In genomic region chr1:38859561-38860463, GRCh38 we compare ENCODE assay signal across 8 cellular contexts. TPM values are rescaled to one million over a fixed set of nuclear protein-coding genes. Genes with fewer than 3 reads are reported as not detected.
A peak's percentile ranks its signal among the peaks of the same experiment; 100 is the strongest.
DNase-seq lines count a peak whose midpoint lies in the region; ATAC-seq, FAIRE-seq and TF ChIP-seq lines count a peak whose summit lies in the region.

RRAGC (minus strand) TSS chr1:38859772; CDS start chr1:38859646, 126 bp downstream.

- H3K27me3 ChIP-seq in adipocyte (replicated peaks; ENCODE audit: control insufficient read depth, insufficient read depth, low read length) (no peaks in the 10 kb centered on the region), cardiac muscle cell (no peaks in the 10 kb centered on the region), parathyroid adenoma (ENCODE audit: control insufficient read depth, insufficient read depth, low read length) (no peaks in the 10 kb centered on the region), tibial artery (no peaks in the 10 kb centered on the region)

- peak within 1 kb of the TSS; percentile 92 for H2AFZ ChIP-seq in parathyroid adenoma

- H3K4me1 ChIP-seq in adipocyte (ENCODE audit: control insufficient read depth, insufficient read depth, low read length) (peaks cover 64% of the 10 kb centered on the region), cardiac muscle cell (ENCODE audit: low read depth) (peaks cover 10% of the 10 kb centered on the region), parathyroid adenoma (no peaks in the 10 kb centered on the region), tibial artery (peaks cover 0 to 73% (median 28%) of the 10 kb centered on the region in 4 donors)

- peak; percentile 91 for FAIRE-seq in GM12892 (lab: Jason Lieb, UNC)

- H3K36me3 ChIP-seq in adipocyte (ENCODE audit: control insufficient read depth, insufficient read depth, low read length, severe bottlenecking) (peaks cover 18% of the 10 kb centered on the region), cardiac muscle cell (peaks cover 18% of the 10 kb centered on the region), parathyroid adenoma (ENCODE audit: control insufficient read depth, insufficient read depth, low read length) (no peaks in the 10 kb centered on the region), tibial artery (peaks cover 20 to 28% (median 26%) of the 10 kb centered on the region in 3 donors)

- peak within 1 kb of the TSS; percentile 82 for H3K4me2 ChIP-seq in parathyroid adenoma (ENCODE audit: low read length)

- TF ChIP-seq CTCF in cardiac muscle cell (IDR thresholded peaks at IDR 0.05; ENCODE audit: low read depth, low read length), result no peak
- TF ChIP-seq CTCF in parathyroid adenoma (IDR thresholded peaks at IDR 0.05), result no peak
- TF ChIP-seq CTCF in tibial artery (IDR thresholded peaks at IDR 0.05), result peak in 1 of 2 experiments; percentile 11

- DNase-seq in GM12892 (ENCODE audit: insufficient read length) (peak; percentile 100), NCI-H1436 treated with DMSO at 0.1 percent for 48 hours (lab: John Stamatoyannopoulos, UW) (peak; percentile 87), T follicular helper cell (ENCODE audit: low read depth) (peak; percentile 98), adipocyte (ENCODE audit: low read depth) (peak; percentile 99), cardiac muscle cell (ENCODE audit: low read depth in 1 of 2, low spot score in 1 of 2) (peak; percentile 99 to 100), tibial artery (peak; percentile 100)

- peak; percentile 89 for ATAC-seq in HG02840 (IDR thresholded peaks at IDR 0.05; ENCODE audit: low FRiP score, unreplicated experiment)

- TF ChIP-seq POLR2A in GM12892 (IDR thresholded peaks at IDR 0.05; ENCODE audit: low read depth, low read length), result peak; percentile 64; the same call in 1 of the 2 replicates

- H3K79me2 ChIP-seq in parathyroid adenoma, result peaks cover 3% of the 10 kb centered on the region

- peak within 1 kb of the TSS; percentile 98 for H3K9ac ChIP-seq in adipocyte (ENCODE audit: low read length)
- H3K9ac ChIP-seq in parathyroid adenoma, result peak within 1 kb of the TSS; percentile 46

- H3K9me3 ChIP-seq in adipocyte (ENCODE audit: control insufficient read depth, low read length), result no peaks in the 10 kb centered on the region
- H3K9me3 ChIP-seq in cardiac muscle cell (ENCODE audit: low read depth), result no peaks in the 10 kb centered on the region
- H3K9me3 ChIP-seq in parathyroid adenoma (ENCODE audit: control insufficient read depth, low read length), result no peaks in the 10 kb centered on the region
- no peaks in the 10 kb centered on the region for H3K9me3 ChIP-seq in tibial artery

- intact Hi-C loops in tibial artery (cut with DNase I; ENCODE audit: low total_unique reads), result loop anchor here (5.0 kb wide), 1 partner anchor 132 kb away; the partner anchor contains the start of gene AKIRIN1

- H3K4me3 ChIP-seq in adipocyte (ENCODE audit: low read length) (peak within 1 kb of the TSS; percentile 98), cardiac muscle cell (peak within 1 kb of the TSS; percentile 97), parathyroid adenoma (ENCODE audit: low read depth, low read length) (peak within 1 kb of the TSS; percentile 82), tibial artery (peak within 1 kb of the TSS; percentile 97 to 98)

- peak within 1 kb of the TSS; percentile 90 for H3K27ac ChIP-seq in cardiac muscle cell
- peak within 1 kb of the TSS; percentile 63 for H3K27ac ChIP-seq in parathyroid adenoma
- H3K27ac ChIP-seq in tibial artery, result peak within 1 kb of the TSS; percentile 96 to 97

RNA-seq across cellular contexts. Expression of gene RRAGC, which starts in this region (rescaled TPM):
- polyA plus RNA-seq in GM12892 (2012; ENCODE audit: missing spikeins), result 19.4 TPM
- 3.7 and 5.3 TPM in 2 replicates for total RNA-seq in cardiac muscle cell
- 10.3 and 13.7 TPM in 2 replicates for polyA plus RNA-seq in cardiac muscle cell

Comparison
In these comparisons a context has a peak if more than half of its experiments do, and no peak if none do; other contexts are left out.
1. Peak in every context shown above with its lines: DNase-seq, ATAC-seq, H3K4me3 ChIP-seq and H3K27ac ChIP-seq.